ENCODE assay signal across 28 cellular contexts in genomic region chr22:49330421-49331222, GRCh38.
DNase-seq lines count a peak whose midpoint lies in the region; ATAC-seq, FAIRE-seq and TF ChIP-seq lines count a peak whose summit lies in the region.
"Had no signal": no experiment of that assay in that cellular context is flagged by ENCODE, and none has a peak within 500 bp of the region (broad histone marks: within the 10 kb centered on the region; RNA-seq: fewer than 3 reads in every experiment).

No MANE protein-coding gene starts in this region.

- H3K4me1 ChIP-seq in kidney (ENCODE audit: control insufficient read depth in 1 of 2, insufficient read depth in 1 of 2, low read depth in 1 of 2, low read length in 2 of 2) (no peaks in the 10 kb centered on the region), sigmoid colon (no peaks in the 10 kb centered on the region)
- H3K4me1 ChIP-seq: ascending aorta, Caco-2, esophagus squamous epithelium had no signal

- FAIRE-seq in kidney (lab: Jason Lieb, UNC), result no peak

- H3K27me3 ChIP-seq in H7 (ENCODE audit: control insufficient read depth, insufficient read depth, low read length), result no peaks in the 10 kb centered on the region
- H3K27me3 ChIP-seq in sigmoid colon, result peaks cover 0 to 22% (median 0%) of the 10 kb centered on the region in 3 donors
- H3K27me3 ChIP-seq: ascending aorta, ovary had no signal

- in situ Hi-C loops in GM13976 (cut with MboI; ENCODE audit: low sequenced_read_pairs, unreplicated experiment), result no loop called here
- in situ Hi-C loops in ACHN (cut with HindIII; ENCODE audit: low pct_ligation_motif_present, low pct_unique_long_range_greater_than_20kb, low sequenced_read_pairs), result no loop called here

- H3K36me3 ChIP-seq in H7 (replicated peaks; ENCODE audit: control insufficient read depth, insufficient read depth, low read length) (no peaks in the 10 kb centered on the region), kidney (ENCODE audit: control insufficient read depth in 1 of 2, insufficient read depth in 2 of 2, low read length in 2 of 2) (no peaks in the 10 kb centered on the region), sigmoid colon (no peaks in the 10 kb centered on the region)
- H3K36me3 ChIP-seq: ascending aorta, esophagus squamous epithelium, ovary had no signal

- ATAC-seq in GM21825 (IDR thresholded peaks at IDR 0.05; ENCODE audit: unreplicated experiment), result no peak
- ATAC-seq: left colon; naive thymus-derived CD8-positive, alpha-beta T cell; stimulated activated effector memory CD8-positive, alpha-beta T cell treated with anti-CD3 and anti-CD28 coated beads, Interleukin-12 subunit alpha, Interleukin-12 subunit beta, amount 100 ng/mL, for 72 hours; WTC11 had no signal

- intact Hi-C loops in kidney (cut with DNase I) (no loop called here), sigmoid colon (cut with DNase I) (no loop called here)

- TF ChIP-seq EP300 in sigmoid colon (IDR thresholded peaks at IDR 0.05), result no peak

- 73 to 81% methylated on average over 21 of the region's 21 CpGs for WGBS in sigmoid colon, 2 donors

- H3K9me3 ChIP-seq in kidney (ENCODE audit: control insufficient read depth in 1 of 2, low read length in 2 of 2), result peaks cover 0 to 5% of the 10 kb centered on the region in 2 donors
- H3K9me3 ChIP-seq in sigmoid colon, result peaks cover 0 to 10% (median 2%) of the 10 kb centered on the region in 4 donors
- H3K9me3 ChIP-seq: Caco-2, ovary had no signal

- H3K27ac ChIP-seq in kidney (ENCODE audit: low read depth in 2 of 2, low read length in 2 of 2), result no peak overlapping the region
- no peak overlapping the region for H3K27ac ChIP-seq in sigmoid colon
- H3K27ac ChIP-seq: ascending aorta, C4-2B, esophagus squamous epithelium, ovary, PC-9 had no signal

- peak; percentile 20 for DNase-seq in GM13976 (ENCODE audit: low spot score)
- DNase-seq in H7, result peak; percentile 18
- DNase-seq in kidney, result peak; percentile 22
- DNase-seq in sigmoid colon, result peak; percentile 52
- no peak for DNase-seq in SW 1271 (lab: John Stamatoyannopoulos, UW)
- DNase-seq in ACHN, result no peak
- DNase-seq: activated CD4-positive, alpha-beta T cell treated with anti-CD3 and anti-CD28 coated beads, Interleukin-2, amount 10 ng/mL, durations not matched to agents 7 days and 5 days; activated naive CD8-positive, alpha-beta T cell treated with anti-CD3 and anti-CD28 coated beads, Interleukin-2, amount 10 ng/mL, durations not matched to agents 7 days and 5 days; Caco-2; caudate nucleus; esophagus squamous epithelium; foreskin melanocyte; GF-D8; left colon; NCI-H1048; NCI-H1694 treated with DMSO at 0.1 percent for 48 hours; NCI-H510A treated with DMSO at 0.1 percent for 48 hours; NK-92 treated with Interleukin-12 subunit alpha and Interleukin-12 subunit beta, amount 100 ng/mL, for 24 hours; ovary; PC-9; stimulated activated CD4-positive, alpha-beta T cell treated with anti-CD3 and anti-CD28 coated beads, Interleukin-12 subunit alpha, Interleukin-12 subunit beta, amount 100 ng/mL, for 4 hours; stimulated activated CD4-positive, alpha-beta T cell treated with anti-CD3 and anti-CD28 coated beads, Interleukin-4, amount 100 ng/mL, for 1 hour had no signal

- TF ChIP-seq CTCF in GM13976 (IDR thresholded peaks at IDR 0.05; ENCODE audit: borderline replicate concordance, control extremely low read depth, extremely low read depth, insufficient read depth, missing control alignments), result no peak
- TF ChIP-seq CTCF in kidney (IDR thresholded peaks at IDR 0.05; ENCODE audit: borderline replicate concordance, extremely low read depth, insufficient read depth), result no peak
- no peak for TF ChIP-seq CTCF in sigmoid colon (IDR thresholded peaks at IDR 0.05)

- TF ChIP-seq POLR2A in sigmoid colon (IDR thresholded peaks at IDR 0.05), result no peak

- no peak overlapping the region for H3K9ac ChIP-seq in kidney (ENCODE audit: low read length in 2 of 2)

- no peak overlapping the region for H3K4me3 ChIP-seq in H7 (ENCODE audit: insufficient read depth, low read depth, low read length)
- H3K4me3 ChIP-seq in kidney (ENCODE audit: low read length in 2 of 2), result no peak overlapping the region
- H3K4me3 ChIP-seq in sigmoid colon, result no peak overlapping the region
- H3K4me3 ChIP-seq: ascending aorta, esophagus squamous epithelium, ovary, PC-9 had no signal

Comparison
In these comparisons a context has a peak if more than half of its experiments do, and no peak if none do; other contexts are left out.
1. DNase-seq: peak in GM13976 (single experiment), H7 (single experiment), kidney (single experiment) and sigmoid colon (single experiment); none in SW 1271 (0 of 2) and ACHN (single experiment).